1 cellular context compared by ENCODE assay signal in the genomic region with DNA sequence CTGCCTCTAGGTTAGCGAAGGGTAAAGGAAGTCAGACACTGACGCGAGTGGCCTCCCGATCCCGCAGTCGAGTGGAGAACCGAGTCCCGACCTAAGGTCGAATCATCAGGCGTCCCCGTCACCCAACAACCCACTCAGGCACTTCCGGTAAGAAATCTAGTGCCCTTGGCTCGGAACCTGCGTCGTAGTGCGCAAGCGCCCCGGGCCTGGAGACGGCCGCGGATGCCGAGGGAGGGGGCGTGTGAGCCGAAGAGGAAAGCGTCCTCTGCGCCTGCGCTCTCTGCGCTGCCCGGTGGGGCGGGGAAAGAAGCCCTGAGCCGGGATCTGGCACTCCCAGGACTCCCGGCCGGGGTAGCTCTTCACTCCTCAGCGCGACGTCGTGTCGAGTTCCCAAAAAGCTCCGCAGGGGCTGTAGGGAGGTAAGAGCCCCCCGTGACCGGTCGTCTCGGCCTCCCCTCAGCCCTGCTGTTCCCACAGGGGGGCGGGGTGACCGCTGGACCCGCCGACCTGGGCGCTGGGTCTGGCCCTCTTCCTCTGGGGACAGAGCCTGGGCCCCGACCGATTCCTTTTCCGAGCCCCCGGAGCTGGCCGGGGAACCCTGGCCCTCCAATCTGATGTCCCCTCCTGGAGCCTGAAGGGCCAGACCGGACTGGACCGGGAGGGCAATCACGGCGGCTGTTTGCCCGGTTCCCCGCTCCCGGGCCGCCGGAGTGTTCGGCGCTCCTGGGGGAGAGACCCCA.
TF ChIP-seq lines count a peak whose summit lies in the region.

ZFYVE16 (plus strand) TSS at position 330 of the 740 bp plus-strand sequence. CDS start 26,084 bp downstream, outside the sequence.

TF ChIP-seq in HEK293, 187 proteins besides CTCF, POLR2A, EP300 and RAD21 (continued from another document and continues in another):
- TF ChIP-seq, protein P1, sequence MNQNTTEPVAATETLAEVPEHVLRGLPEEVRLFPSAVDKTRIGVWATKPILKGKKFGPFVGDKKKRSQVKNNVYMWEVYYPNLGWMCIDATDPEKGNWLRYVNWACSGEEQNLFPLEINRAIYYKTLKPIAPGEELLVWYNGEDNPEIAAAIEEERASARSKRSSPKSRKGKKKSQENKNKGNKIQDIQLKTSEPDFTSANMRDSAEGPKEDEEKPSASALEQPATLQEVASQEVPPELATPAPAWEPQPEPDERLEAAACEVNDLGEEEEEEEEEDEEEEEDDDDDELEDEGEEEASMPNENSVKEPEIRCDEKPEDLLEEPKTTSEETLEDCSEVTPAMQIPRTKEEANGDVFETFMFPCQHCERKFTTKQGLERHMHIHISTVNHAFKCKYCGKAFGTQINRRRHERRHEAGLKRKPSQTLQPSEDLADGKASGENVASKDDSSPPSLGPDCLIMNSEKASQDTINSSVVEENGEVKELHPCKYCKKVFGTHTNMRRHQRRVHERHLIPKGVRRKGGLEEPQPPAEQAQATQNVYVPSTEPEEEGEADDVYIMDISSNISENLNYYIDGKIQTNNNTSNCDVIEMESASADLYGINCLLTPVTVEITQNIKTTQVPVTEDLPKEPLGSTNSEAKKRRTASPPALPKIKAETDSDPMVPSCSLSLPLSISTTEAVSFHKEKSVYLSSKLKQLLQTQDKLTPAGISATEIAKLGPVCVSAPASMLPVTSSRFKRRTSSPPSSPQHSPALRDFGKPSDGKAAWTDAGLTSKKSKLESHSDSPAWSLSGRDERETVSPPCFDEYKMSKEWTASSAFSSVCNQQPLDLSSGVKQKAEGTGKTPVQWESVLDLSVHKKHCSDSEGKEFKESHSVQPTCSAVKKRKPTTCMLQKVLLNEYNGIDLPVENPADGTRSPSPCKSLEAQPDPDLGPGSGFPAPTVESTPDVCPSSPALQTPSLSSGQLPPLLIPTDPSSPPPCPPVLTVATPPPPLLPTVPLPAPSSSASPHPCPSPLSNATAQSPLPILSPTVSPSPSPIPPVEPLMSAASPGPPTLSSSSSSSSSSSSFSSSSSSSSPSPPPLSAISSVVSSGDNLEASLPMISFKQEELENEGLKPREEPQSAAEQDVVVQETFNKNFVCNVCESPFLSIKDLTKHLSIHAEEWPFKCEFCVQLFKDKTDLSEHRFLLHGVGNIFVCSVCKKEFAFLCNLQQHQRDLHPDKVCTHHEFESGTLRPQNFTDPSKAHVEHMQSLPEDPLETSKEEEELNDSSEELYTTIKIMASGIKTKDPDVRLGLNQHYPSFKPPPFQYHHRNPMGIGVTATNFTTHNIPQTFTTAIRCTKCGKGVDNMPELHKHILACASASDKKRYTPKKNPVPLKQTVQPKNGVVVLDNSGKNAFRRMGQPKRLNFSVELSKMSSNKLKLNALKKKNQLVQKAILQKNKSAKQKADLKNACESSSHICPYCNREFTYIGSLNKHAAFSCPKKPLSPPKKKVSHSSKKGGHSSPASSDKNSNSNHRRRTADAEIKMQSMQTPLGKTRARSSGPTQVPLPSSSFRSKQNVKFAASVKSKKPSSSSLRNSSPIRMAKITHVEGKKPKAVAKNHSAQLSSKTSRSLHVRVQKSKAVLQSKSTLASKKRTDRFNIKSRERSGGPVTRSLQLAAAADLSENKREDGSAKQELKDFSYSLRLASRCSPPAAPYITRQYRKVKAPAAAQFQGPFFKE (tag by site-specific recombination; IDR thresholded peaks at IDR 0.05; ENCODE audit: borderline replicate concordance) = no peak
- TF ChIP-seq OSR2 (tag by site-specific recombination; IDR thresholded peaks at IDR 0.05) (no peak), ZBTB48 (tag by site-specific recombination; IDR thresholded peaks at IDR 0.05) (peak; percentile 77), ZNF112 (tag by site-specific recombination; IDR thresholded peaks at IDR 0.05) (no peak), FEZF1 (tag by site-specific recombination; IDR thresholded peaks at IDR 0.05) (no peak), ZNF843 (tag by site-specific recombination; IDR thresholded peaks at IDR 0.05) (peak; percentile 60; the same call in 1 of the 2 replicates), ZBTB1 (tag by site-specific recombination; IDR thresholded peaks at IDR 0.05) (no peak), ZNF2 (tag by site-specific recombination; IDR thresholded peaks at IDR 0.05) (peak; percentile 63), ZNF623 (tag by site-specific recombination; IDR thresholded peaks at IDR 0.05) (no peak), ZNF157 (tag by site-specific recombination; IDR thresholded peaks at IDR 0.05) (no peak), ZNF664 (tag by site-specific recombination; IDR thresholded peaks at IDR 0.05) (no peak), KLF8 (tag by site-specific recombination; IDR thresholded peaks at IDR 0.05) (peak; percentile 10; the same call in 1 of the 2 replicates), ZBTB6 (tag by site-specific recombination; IDR thresholded peaks at IDR 0.05) (0 out of 2 replicates have a peak, but pooled peaks have one; percentile 3), GFI1B (tag by site-specific recombination; IDR thresholded peaks at IDR 0.05) (0 out of 2 replicates have a peak, but pooled peaks have one; percentile 9), ZNF571 (tag by site-specific recombination; IDR thresholded peaks at IDR 0.05) (no peak), ZFHX2 (tag by site-specific recombination; conservative IDR thresholded peaks at IDR 0.05) (peak; percentile 54), PRDM6 (tag by site-specific recombination; IDR thresholded peaks at IDR 0.05) (no peak), INSM2 (tag by site-specific recombination; IDR thresholded peaks at IDR 0.05) (no peak), ZNF311 (tag by site-specific recombination; IDR thresholded peaks at IDR 0.05; ENCODE audit: borderline replicate concordance) (no peak), ZFP69B (tag by site-specific recombination; IDR thresholded peaks at IDR 0.05) (peak; percentile 35; the same call in 1 of the 2 replicates), PBX3 (CRISPR knock-in tag; IDR thresholded peaks at IDR 0.05) (0 out of 2 replicates have a peak, but pooled peaks have one; percentile 35), ZNF23 (tag by site-specific recombination; IDR thresholded peaks at IDR 0.05; ENCODE audit: borderline replicate concordance) (no peak), KLF7 (tag by site-specific recombination; IDR thresholded peaks at IDR 0.05; ENCODE audit: borderline replicate concordance) (no peak), GLIS2 (tag by site-specific recombination; IDR thresholded peaks at IDR 0.05) (peak; percentile 99), ZBTB26 (tag by site-specific recombination; optimal IDR thresholded peaks at IDR 0.05) (peak; percentile 52), ZNF521 (tag by site-specific recombination; IDR thresholded peaks at IDR 0.05) (no peak), MYNN (tag by site-specific recombination; IDR thresholded peaks at IDR 0.05; ENCODE audit: borderline replicate concordance) (no peak), ZNF18 (tag by site-specific recombination; IDR thresholded peaks at IDR 0.05) (no peak), MZF1 (tag by site-specific recombination; IDR thresholded peaks at IDR 0.05; ENCODE audit: borderline replicate concordance) (no peak; the same call in 1 of the 2 replicates), ZNF16 (tag by site-specific recombination; IDR thresholded peaks at IDR 0.05; ENCODE audit: low read depth) (0 out of 2 replicates have a peak, but pooled peaks have one; percentile 5), ZBTB17 (tag by site-specific recombination; IDR thresholded peaks at IDR 0.05) (peak; percentile 96), ZBTB8A (tag by site-specific recombination; IDR thresholded peaks at IDR 0.05) (peak; percentile 57), SP7 (tag by site-specific recombination; IDR thresholded peaks at IDR 0.05) (peak; percentile 59), TRIM28 (IDR thresholded peaks at IDR 0.05; ENCODE audit: borderline replicate concordance, low read length) (0 out of 2 replicates have a peak, but pooled peaks have one; percentile 6)
- TF ChIP-seq, protein P2, sequence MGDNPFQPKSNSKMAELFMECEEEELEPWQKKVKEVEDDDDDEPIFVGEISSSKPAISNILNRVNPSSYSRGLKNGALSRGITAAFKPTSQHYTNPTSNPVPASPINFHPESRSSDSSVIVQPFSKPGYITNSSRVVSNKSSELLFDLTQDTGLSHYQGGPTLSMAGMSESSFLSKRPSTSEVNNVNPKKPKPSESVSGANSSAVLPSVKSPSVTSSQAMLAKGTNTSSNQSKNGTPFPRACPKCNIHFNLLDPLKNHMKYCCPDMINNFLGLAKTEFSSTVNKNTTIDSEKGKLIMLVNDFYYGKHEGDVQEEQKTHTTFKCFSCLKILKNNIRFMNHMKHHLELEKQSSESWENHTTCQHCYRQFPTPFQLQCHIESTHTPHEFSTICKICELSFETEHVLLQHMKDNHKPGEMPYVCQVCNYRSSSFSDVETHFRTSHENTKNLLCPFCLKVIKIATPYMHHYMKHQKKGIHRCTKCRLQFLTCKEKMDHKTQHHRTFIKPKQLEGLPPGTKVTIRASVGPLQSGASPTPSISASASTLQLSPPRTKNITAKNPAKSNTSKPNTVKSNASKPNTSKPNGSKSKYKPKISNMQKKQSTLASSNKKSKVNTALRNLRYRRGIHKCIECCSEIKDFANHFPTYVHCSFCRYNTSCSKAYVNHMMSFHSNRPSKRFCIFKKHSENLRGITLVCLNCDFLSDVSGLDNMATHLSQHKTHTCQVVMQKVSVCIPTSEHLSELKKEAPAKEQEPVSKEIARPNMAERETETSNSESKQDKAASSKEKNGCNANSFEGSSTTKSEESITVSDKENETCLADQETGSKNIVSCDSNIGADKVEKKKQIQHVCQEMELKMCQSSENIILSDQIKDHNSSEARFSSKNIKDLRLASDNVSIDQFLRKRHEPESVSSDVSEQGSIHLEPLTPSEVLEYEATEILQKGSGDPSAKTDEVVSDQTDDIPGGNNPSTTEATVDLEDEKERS (tag by site-specific recombination; IDR thresholded peaks at IDR 0.05) = no peak
- TF ChIP-seq, protein P3, sequence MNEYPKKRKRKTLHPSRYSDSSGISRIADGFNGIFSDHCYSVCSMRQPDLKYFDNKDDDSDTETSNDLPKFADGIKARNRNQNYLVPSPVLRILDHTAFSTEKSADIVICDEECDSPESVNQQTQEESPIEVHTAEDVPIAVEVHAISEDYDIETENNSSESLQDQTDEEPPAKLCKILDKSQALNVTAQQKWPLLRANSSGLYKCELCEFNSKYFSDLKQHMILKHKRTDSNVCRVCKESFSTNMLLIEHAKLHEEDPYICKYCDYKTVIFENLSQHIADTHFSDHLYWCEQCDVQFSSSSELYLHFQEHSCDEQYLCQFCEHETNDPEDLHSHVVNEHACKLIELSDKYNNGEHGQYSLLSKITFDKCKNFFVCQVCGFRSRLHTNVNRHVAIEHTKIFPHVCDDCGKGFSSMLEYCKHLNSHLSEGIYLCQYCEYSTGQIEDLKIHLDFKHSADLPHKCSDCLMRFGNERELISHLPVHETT (tag by site-specific recombination; IDR thresholded peaks at IDR 0.05) = peak; percentile 18; the same call in 1 of the 2 replicates
